ENCODE assay signal across 8 cellular contexts in genomic region chr11:65014146-65014960, GRCh38. TPM values are rescaled to one million over a fixed set of nuclear protein-coding genes. Genes with fewer than 3 reads are reported as not detected.
A peak's percentile ranks its signal among the peaks of the same experiment; 100 is the strongest.
DNase-seq lines count a peak whose midpoint lies in the region; ATAC-seq and TF ChIP-seq lines count a peak whose summit lies in the region.

ARL2 (plus strand) TSS chr11:65014160; CDS start chr11:65014208, 48 bp downstream.

- H3K9me3 Mint-ChIP-seq in T-helper 2 cell treated with Interferon-gamma antibody and Interleukin-4, amounts not matched to agents 5 μg/mL and 100 μg/mL, for 36 hours = no peaks in the 10 kb centered on the region

- peak within 1 kb of the TSS; percentile 99 for H3K27ac Mint-ChIP-seq in T-helper 2 cell treated with Interferon-gamma antibody and Interleukin-4, amounts not matched to agents 5 μg/mL and 100 μg/mL, for 36 hours

- H3K4me1 Mint-ChIP-seq in T-helper 2 cell treated with Interferon-gamma antibody and Interleukin-4, amounts not matched to agents 5 μg/mL and 100 μg/mL, for 36 hours (ENCODE audit: low read depth) = peaks cover 25% of the 10 kb centered on the region

- H3K9ac ChIP-seq in ES-I3 (ENCODE audit: low read depth, low read length) (peak within 1 kb of the TSS; percentile 46), liver (ENCODE audit: low read depth in 1 of 2, low read length in 2 of 2) (peak within 1 kb of the TSS; percentile 79 to 95)

- H3K27me3 ChIP-seq in liver (ENCODE audit: control insufficient read depth in 4 of 4, insufficient read depth in 4 of 4, low read length in 3 of 4) = no peaks in the 10 kb centered on the region

- H3K4me3 ChIP-seq in liver (ENCODE audit: low read depth in 1 of 3, low read length in 3 of 3) = peak within 1 kb of the TSS; percentile 80 to 94 (median 91)

- TF ChIP-seq RAD21 in liver (IDR thresholded peaks at IDR 0.05) = no peak

- H3K4me1 ChIP-seq in ES-I3 (ENCODE audit: insufficient read depth, low read length) (no peaks in the 10 kb centered on the region), liver (ENCODE audit: control insufficient read depth in 4 of 4, insufficient read depth in 4 of 4, low read length in 3 of 4) (peaks cover 0 to 16% (median 10%) of the 10 kb centered on the region in 4 donors)

- peak within 1 kb of the TSS; percentile 93 for H3K4me3 Mint-ChIP-seq in T-helper 2 cell treated with Interferon-gamma antibody and Interleukin-4, amounts not matched to agents 5 μg/mL and 100 μg/mL, for 36 hours

- no peaks in the 10 kb centered on the region for H3K9me3 ChIP-seq in ES-I3 (ENCODE audit: control insufficient read depth, insufficient read depth, low read length)
- no peaks in the 10 kb centered on the region for H3K9me3 ChIP-seq in liver (ENCODE audit: control insufficient read depth in 4 of 4, low read length in 3 of 4)

- ATAC-seq in GM19455 (IDR thresholded peaks at IDR 0.05; ENCODE audit: unreplicated experiment) = peak; percentile 64
- peak; percentile 39 for ATAC-seq in HG03565 (IDR thresholded peaks at IDR 0.05; ENCODE audit: unreplicated experiment)

- WGBS in liver = 1% methylated on average over 82 of the region's 82 CpGs

- DNase-seq in T-helper 2 cell treated with Interferon-gamma antibody and Interleukin-4, amounts not matched to agents 5 μg/mL and 100 μg/mL, for 36 hours (ENCODE audit: low spot score) = peak; percentile 80
- DNase-seq in cerebellar cortex (ENCODE audit: low spot score) = peak; percentile 25
- peak; percentile 25 to 54 for DNase-seq in stimulated activated CD8-positive, alpha-beta memory T cell treated with anti-CD3 and anti-CD28 coated beads, Interleukin-4, amount 100 ng/mL, for 4 hours (ENCODE audit: low read depth in 2 of 2, low spot score in 1 of 2)
- DNase-seq in NAMALWA (ENCODE audit: low spot score) = no peak

- H3K27ac ChIP-seq in liver (ENCODE audit: low read depth in 1 of 2, low read length in 2 of 2) = peak within 1 kb of the TSS; percentile 97 to 99

- H3K27me3 Mint-ChIP-seq in T-helper 2 cell treated with Interferon-gamma antibody and Interleukin-4, amounts not matched to agents 5 μg/mL and 100 μg/mL, for 36 hours (ENCODE audit: low read depth) = no peaks in the 10 kb centered on the region

- TF ChIP-seq CTCF in liver (IDR thresholded peaks at IDR 0.05; ENCODE audit: low read depth, low read length, missing input control) = peak; percentile 75

- H3K36me3 ChIP-seq in ES-I3 (ENCODE audit: insufficient read depth, low read length) = no peaks in the 10 kb centered on the region
- H3K36me3 ChIP-seq in liver (ENCODE audit: control insufficient read depth in 4 of 4, insufficient read depth in 3 of 4, low read depth in 1 of 4, low read length in 3 of 4) = peaks cover 2% of the 10 kb centered on the region in 4 donors

- peaks cover 24% of the 10 kb centered on the region for H3K36me3 Mint-ChIP-seq in T-helper 2 cell treated with Interferon-gamma antibody and Interleukin-4, amounts not matched to agents 5 μg/mL and 100 μg/mL, for 36 hours (ENCODE audit: low read depth)

TF ChIP-seq in liver, 16 proteins besides CTCF, POLR2A, EP300 and RAD21:
- TF ChIP-seq REST (IDR thresholded peaks at IDR 0.05) (no peak), HNF4A (conservative IDR thresholded peaks at IDR 0.05) (no peak), YY1 (IDR thresholded peaks at IDR 0.05) (no peak), EGR1 (IDR thresholded peaks at IDR 0.05; ENCODE audit: low read depth in 2 of 2) (no peak), ATF3 (IDR thresholded peaks at IDR 0.05) (no peak), SP1 (IDR thresholded peaks at IDR 0.05) (no peak), RXRA (IDR thresholded peaks at IDR 0.05) (no peak), FOXA1 (IDR thresholded peaks at IDR 0.05) (no peak), HNF4G (IDR thresholded peaks at IDR 0.05) (no peak), JUND (IDR thresholded peaks at IDR 0.05) (no peak), NR2F2 (IDR thresholded peaks at IDR 0.05) (no peak), FOXA2 (IDR thresholded peaks at IDR 0.05) (no peak), TAF1 (conservative IDR thresholded peaks at IDR 0.05) (no peak), GABPA (IDR thresholded peaks at IDR 0.05 in 1 of 2, conservative IDR thresholded peaks at IDR 0.05 in 1 of 2) (no peak)
- TF ChIP-seq, protein P1, sequence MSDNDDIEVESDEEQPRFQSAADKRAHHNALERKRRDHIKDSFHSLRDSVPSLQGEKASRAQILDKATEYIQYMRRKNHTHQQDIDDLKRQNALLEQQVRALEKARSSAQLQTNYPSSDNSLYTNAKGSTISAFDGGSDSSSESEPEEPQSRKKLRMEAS (IDR thresholded peaks at IDR 0.05) = no peak
- TF ChIP-seq, protein P2, sequence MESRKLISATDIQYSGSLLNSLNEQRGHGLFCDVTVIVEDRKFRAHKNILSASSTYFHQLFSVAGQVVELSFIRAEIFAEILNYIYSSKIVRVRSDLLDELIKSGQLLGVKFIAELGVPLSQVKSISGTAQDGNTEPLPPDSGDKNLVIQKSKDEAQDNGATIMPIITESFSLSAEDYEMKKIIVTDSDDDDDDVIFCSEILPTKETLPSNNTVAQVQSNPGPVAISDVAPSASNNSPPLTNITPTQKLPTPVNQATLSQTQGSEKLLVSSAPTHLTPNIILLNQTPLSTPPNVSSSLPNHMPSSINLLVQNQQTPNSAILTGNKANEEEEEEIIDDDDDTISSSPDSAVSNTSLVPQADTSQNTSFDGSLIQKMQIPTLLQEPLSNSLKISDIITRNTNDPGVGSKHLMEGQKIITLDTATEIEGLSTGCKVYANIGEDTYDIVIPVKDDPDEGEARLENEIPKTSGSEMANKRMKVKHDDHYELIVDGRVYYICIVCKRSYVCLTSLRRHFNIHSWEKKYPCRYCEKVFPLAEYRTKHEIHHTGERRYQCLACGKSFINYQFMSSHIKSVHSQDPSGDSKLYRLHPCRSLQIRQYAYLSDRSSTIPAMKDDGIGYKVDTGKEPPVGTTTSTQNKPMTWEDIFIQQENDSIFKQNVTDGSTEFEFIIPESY (IDR thresholded peaks at IDR 0.05) = no peak

RNA-seq across cellular contexts. Expression of gene ARL2, which starts in this region (rescaled TPM):
- total RNA-seq in liver = 10 to 100 TPM; 10.8 to 17.1 TPM
- 10 to 100 TPM; 12.9 to 19.5 TPM for polyA plus RNA-seq in liver
